16 cellular contexts compared by ENCODE assay signal in genomic region chr3:106610362-106610997, GRCh38.
DNase-seq lines count a peak whose midpoint lies in the region; ATAC-seq and TF ChIP-seq lines count a peak whose summit lies in the region.
"Had no signal": no experiment of that assay in that cellular context is flagged by ENCODE, and none has a peak within 500 bp of the region (broad histone marks: within the 10 kb centered on the region; RNA-seq: fewer than 3 reads in every experiment).

No MANE protein-coding gene starts in this region.

- H3K36me3 Mint-ChIP-seq in activated CD4-positive, alpha-beta T cell treated with anti-CD3 and anti-CD28 coated beads for 36 hours (ENCODE audit: low read depth), result peaks cover 24% of the 10 kb centered on the region
- H3K36me3 Mint-ChIP-seq: T-cell had no signal

- no peak overlapping the region for H2BK12ac ChIP-seq in trophoblast cell (ENCODE audit: low read length)

- no peak overlapping the region for H2BK120ac ChIP-seq in trophoblast cell (ENCODE audit: insufficient read depth, low read length, poor library complexity)

- H3K79me2 ChIP-seq in trophoblast cell (ENCODE audit: control insufficient read depth, insufficient read depth, low read length, poor library complexity), result no peaks in the 10 kb centered on the region

- 100% methylated on average over 1 of the region's 2 CpGs for WGBS in trophoblast cell (ENCODE audit: extremely low coverage, insufficient coverage, insufficient read length)

- no peak overlapping the region for H3K14ac ChIP-seq in trophoblast cell (ENCODE audit: low read length)

- TF ChIP-seq CTCF in RWPE2 (IDR thresholded peaks at IDR 0.05; ENCODE audit: poor library complexity, severe bottlenecking) (no peak), epithelial cell of esophagus (IDR thresholded peaks at IDR 0.05; ENCODE audit: insufficient read depth, low read depth, low read length, missing control alignments) (no peak)

- no peak overlapping the region for H4K8ac ChIP-seq in trophoblast cell (ENCODE audit: low read depth, low read length)

- no peak overlapping the region for H3K4ac ChIP-seq in trophoblast cell (ENCODE audit: low read depth, low read length)

- peak overlapping the region; percentile 23 for H3K27ac Mint-ChIP-seq in activated CD4-positive, alpha-beta T cell treated with anti-CD3 and anti-CD28 coated beads for 36 hours
- H3K27ac Mint-ChIP-seq: T-cell had no signal

- peaks cover 9% of the 10 kb centered on the region for H3K4me1 ChIP-seq in RWPE2 (ENCODE audit: insufficient read depth, poor library complexity, severe bottlenecking)
- peaks cover 0 to 2% of the 10 kb centered on the region in 2 experiments for H3K4me1 ChIP-seq in trophoblast cell (ENCODE audit: control insufficient read depth in 1 of 2, insufficient read depth in 2 of 2, low read length in 2 of 2)
- H3K4me1 ChIP-seq: colonic mucosa, gastroesophageal sphincter had no signal

- no peak overlapping the region for H3K9ac ChIP-seq in trophoblast cell (ENCODE audit: low read length)

- peak overlapping the region; percentile 54 for H2AK5ac ChIP-seq in trophoblast cell (ENCODE audit: low read length)

- no peak overlapping the region for H3K4me2 ChIP-seq in trophoblast cell (ENCODE audit: low read length)

- no peaks in the 10 kb centered on the region for H3K27me3 ChIP-seq in RWPE2 (ENCODE audit: insufficient read depth, poor library complexity, severe bottlenecking)
- no peaks in the 10 kb centered on the region for H3K27me3 ChIP-seq in trophoblast cell (ENCODE audit: insufficient read depth, low read length)
- H3K27me3 ChIP-seq: colonic mucosa, gastroesophageal sphincter, spleen, upper lobe of left lung had no signal

- H3K23ac ChIP-seq in trophoblast cell (ENCODE audit: low read length), result no peak overlapping the region

- POLR2A ChIA-PET in activated CD4-positive, alpha-beta T cell treated with anti-CD3 and anti-CD28 coated beads for 36 hours (lab: Charles Lee), result interaction anchor here (0.5 to 1.0 kb wide), 2 partner anchors 182 to 733 kb away, joined by 3 read pairs; no protein-coding TSS in a partner anchor

- H2AFZ ChIP-seq in trophoblast cell (ENCODE audit: insufficient read depth, low read length, poor library complexity), result no peak overlapping the region

- no peaks in the 10 kb centered on the region for H3K79me1 ChIP-seq in trophoblast cell (ENCODE audit: low read length)

- no peak for DNase-seq in activated CD4-positive, alpha-beta T cell treated with anti-CD3 and anti-CD28 coated beads for 36 hours
- no peak for DNase-seq in activated CD4-positive, alpha-beta T cell treated with anti-CD3 and anti-CD28 coated beads for 4 hours
- DNase-seq in RWPE2 (ENCODE audit: low spot score), result no peak
- peak; percentile 28 for DNase-seq in epithelial cell of esophagus (ENCODE audit: low read depth)
- DNase-seq in trophoblast cell, result no peak
- no peak for DNase-seq in nucleus accumbens (lab: John Stamatoyannopoulos, UW)
- DNase-seq in NCI-H2081 (lab: John Stamatoyannopoulos, UW), result no peak
- DNase-seq: kidney, spleen had no signal

- peaks cover 4% of the 10 kb centered on the region for H3K27me3 Mint-ChIP-seq in activated CD4-positive, alpha-beta T cell treated with anti-CD3 and anti-CD28 coated beads for 36 hours
- H3K27me3 Mint-ChIP-seq: naive thymus-derived CD8-positive, alpha-beta T cell; T-cell had no signal

- H3K9me3 ChIP-seq in RWPE2 (ENCODE audit: severe bottlenecking) (no peaks in the 10 kb centered on the region), trophoblast cell (ENCODE audit: insufficient read depth, low read depth, low read length) (no peaks in the 10 kb centered on the region)
- H3K9me3 ChIP-seq: colonic mucosa, gastroesophageal sphincter had no signal

- CTCF ChIA-PET in activated CD4-positive, alpha-beta T cell treated with anti-CD3 and anti-CD28 coated beads for 36 hours (lab: Charles Lee), result interaction anchor here (0.6 to 2.9 kb wide), 28 partner anchors 15 to 941 kb away, joined by 3 to 15 read pairs (median 3); no protein-coding TSS in a partner anchor

- H3K18ac ChIP-seq in trophoblast cell (ENCODE audit: low read length), result no peak overlapping the region

- H3K4me3 ChIP-seq in RWPE2 (ENCODE audit: severe bottlenecking), result no peak overlapping the region
- no peak overlapping the region for H3K4me3 ChIP-seq in epithelial cell of esophagus (ENCODE audit: low read length)
- no peak overlapping the region for H3K4me3 ChIP-seq in trophoblast cell (ENCODE audit: low read depth, low read length)
- H3K4me3 ChIP-seq: colonic mucosa, gastroesophageal sphincter, spleen, upper lobe of left lung had no signal

- intact Hi-C loops in activated CD4-positive, alpha-beta T cell treated with anti-CD3 and anti-CD28 coated beads for 36 hours (cut with DNase I, micrococcal nuclease), result loop anchor here (5.0 to 10.0 kb wide), 4 partner anchors 396 to 1086 kb away; no protein-coding TSS in a partner anchor

- no peak overlapping the region for H4K12ac ChIP-seq in trophoblast cell (ENCODE audit: low read depth, low read length)

- H3K4me1 Mint-ChIP-seq in activated CD4-positive, alpha-beta T cell treated with anti-CD3 and anti-CD28 coated beads for 36 hours, result peaks cover 29% of the 10 kb centered on the region

- no peak overlapping the region for H4K91ac ChIP-seq in trophoblast cell (ENCODE audit: low read depth, low read length)

- H3K4me3 Mint-ChIP-seq in activated CD4-positive, alpha-beta T cell treated with anti-CD3 and anti-CD28 coated beads for 36 hours, result no peak overlapping the region
- H3K4me3 Mint-ChIP-seq: H9; naive thymus-derived CD8-positive, alpha-beta T cell; T-cell had no signal

- no peak overlapping the region for H2BK5ac ChIP-seq in trophoblast cell (ENCODE audit: low read depth, low read length, poor library complexity)

- no peak for ATAC-seq in activated CD4-positive, alpha-beta T cell treated with anti-CD3 and anti-CD28 coated beads for 36 hours
- ATAC-seq in RWPE2 (ENCODE audit: low read depth), result 0 out of 3 replicates have a peak, but pooled peaks have one; percentile 14
- no peak for ATAC-seq in GM18861 (IDR thresholded peaks at IDR 0.05; ENCODE audit: unreplicated experiment)

- H3K36me3 ChIP-seq in RWPE2 (ENCODE audit: low read depth), result no peaks in the 10 kb centered on the region
- H3K36me3 ChIP-seq in trophoblast cell (ENCODE audit: control insufficient read depth in 1 of 2, insufficient read depth in 2 of 2, low read length in 2 of 2), result no peaks in the 10 kb centered on the region
- H3K36me3 ChIP-seq: colonic mucosa, gastroesophageal sphincter, spleen, upper lobe of left lung had no signal

- H3K27ac ChIP-seq in RWPE2 (ENCODE audit: poor library complexity, severe bottlenecking) (no peak overlapping the region), trophoblast cell (ENCODE audit: low read depth, low read length) (no peak overlapping the region)
- H3K27ac ChIP-seq: colonic mucosa, gastroesophageal sphincter, spleen, upper lobe of left lung had no signal

- peaks cover 19% of the 10 kb centered on the region for H3K9me3 Mint-ChIP-seq in activated CD4-positive, alpha-beta T cell treated with anti-CD3 and anti-CD28 coated beads for 36 hours (ENCODE audit: low read depth)
